In the genomic region with DNA sequence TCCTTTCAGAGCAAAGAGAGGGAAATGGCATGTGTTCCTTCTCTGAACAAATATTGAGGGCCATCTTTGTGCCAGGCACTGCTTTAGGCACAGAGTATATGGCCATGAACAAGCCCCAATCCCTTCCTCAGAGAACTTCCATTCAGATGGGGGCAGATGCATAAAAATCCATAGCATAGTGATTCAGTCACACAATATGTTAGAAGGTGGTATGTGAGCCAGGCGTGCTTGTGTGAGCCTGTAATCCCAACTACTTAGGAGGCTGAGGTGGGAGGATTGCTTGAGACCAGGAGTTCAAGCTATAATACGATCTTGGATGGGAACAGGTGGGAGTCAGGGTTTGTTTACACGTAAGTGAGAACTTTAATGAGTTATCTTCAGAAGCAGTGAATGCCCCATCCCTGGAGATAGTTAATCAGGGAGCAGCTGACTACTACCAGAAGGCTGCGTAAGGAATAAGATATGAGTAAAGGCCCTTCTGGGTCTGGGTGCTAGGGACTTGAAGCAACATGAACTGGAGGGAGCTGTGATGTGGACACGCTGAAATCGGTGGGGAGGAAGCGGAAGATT, we compare ENCODE assay signal across 16 cellular contexts. TPM values are rescaled to one million over a fixed set of nuclear protein-coding genes. Genes with fewer than 3 reads are reported as not detected.
DNase-seq lines count a peak whose midpoint lies in the region; ATAC-seq and TF ChIP-seq lines count a peak whose summit lies in the region.
"Had no signal": no experiment of that assay in that cellular context is flagged by ENCODE, and none has a peak within 500 bp of the region (broad histone marks: within the 10 kb centered on the region; RNA-seq: fewer than 3 reads in every experiment).

No MANE protein-coding gene starts in this region.

- peaks cover 59% of the 10 kb centered on the region for H3K36me3 Mint-ChIP-seq in T-helper 1 cell treated with Interleukin-12 subunit alpha and Interleukin-12 subunit beta and Interleukin-4 antibody, amounts not matched to agents 30 μg/mL and 1 μg/mL, for 36 hours (ENCODE audit: low read depth)
- H3K36me3 Mint-ChIP-seq in IgD-negative memory B cell (peaks cover 3% of the 10 kb centered on the region), natural killer cell (no peaks in the 10 kb centered on the region), glutamatergic neuron (ENCODE audit: unreplicated experiment) (peaks cover 2% of the 10 kb centered on the region)
- H3K36me3 Mint-ChIP-seq in activated naive CD8-positive, alpha-beta T cell treated with anti-CD3 and anti-CD28 coated beads, Interleukin-2, amount 50 U/mL, for 24 hours (ENCODE audit: low read depth): peaks cover 44% of the 10 kb centered on the region

- no peaks in the 10 kb centered on the region for H3K9me3 Mint-ChIP-seq in T-helper 1 cell treated with Interleukin-12 subunit alpha and Interleukin-12 subunit beta and Interleukin-4 antibody, amounts not matched to agents 30 μg/mL and 1 μg/mL, for 36 hours
- no peaks in the 10 kb centered on the region for H3K9me3 Mint-ChIP-seq in IgD-negative memory B cell
- no peaks in the 10 kb centered on the region for H3K9me3 Mint-ChIP-seq in activated naive CD8-positive, alpha-beta T cell treated with anti-CD3 and anti-CD28 coated beads, Interleukin-2, amount 50 U/mL, for 24 hours
- H3K9me3 Mint-ChIP-seq in natural killer cell: no peaks in the 10 kb centered on the region
- peaks cover 5% of the 10 kb centered on the region for H3K9me3 Mint-ChIP-seq in glutamatergic neuron (ENCODE audit: unreplicated experiment)
- H3K9me3 Mint-ChIP-seq: neural crest cell had no signal

- TF ChIP-seq CTCF in natural killer cell (IDR thresholded peaks at IDR 0.05) (no peak), glutamatergic neuron (IDR thresholded peaks at IDR 0.05; ENCODE audit: partially characterized antibody, unreplicated experiment) (no peak)

- peak overlapping the region; percentile 3 for H3K27ac Mint-ChIP-seq in T-helper 1 cell treated with Interleukin-12 subunit alpha and Interleukin-12 subunit beta and Interleukin-4 antibody, amounts not matched to agents 30 μg/mL and 1 μg/mL, for 36 hours
- H3K27ac Mint-ChIP-seq in IgD-negative memory B cell (peak overlapping the region in 2 of 3 donors; percentile 14 to 80), natural killer cell (peak overlapping the region; percentile 37 to 61), glutamatergic neuron (ENCODE audit: unreplicated experiment) (no peak overlapping the region)
- peak overlapping the region; percentile 84 for H3K27ac Mint-ChIP-seq in activated naive CD8-positive, alpha-beta T cell treated with anti-CD3 and anti-CD28 coated beads, Interleukin-2, amount 50 U/mL, for 24 hours

- peaks cover 37% of the 10 kb centered on the region for H3K4me1 Mint-ChIP-seq in T-helper 1 cell treated with Interleukin-12 subunit alpha and Interleukin-12 subunit beta and Interleukin-4 antibody, amounts not matched to agents 30 μg/mL and 1 μg/mL, for 36 hours (ENCODE audit: low read depth)
- peaks cover 0 to 9% (median 5%) of the 10 kb centered on the region in 3 donors for H3K4me1 Mint-ChIP-seq in IgD-negative memory B cell
- H3K4me1 Mint-ChIP-seq in activated naive CD8-positive, alpha-beta T cell treated with anti-CD3 and anti-CD28 coated beads, Interleukin-2, amount 50 U/mL, for 24 hours: peaks cover 30% of the 10 kb centered on the region
- H3K4me1 Mint-ChIP-seq in natural killer cell: peaks cover 22 to 39% of the 10 kb centered on the region in 2 donors
- peaks cover 2% of the 10 kb centered on the region for H3K4me1 Mint-ChIP-seq in glutamatergic neuron (ENCODE audit: low read depth, unreplicated experiment)

- no peak overlapping the region for H3K4me3 Mint-ChIP-seq in T-helper 1 cell treated with Interleukin-12 subunit alpha and Interleukin-12 subunit beta and Interleukin-4 antibody, amounts not matched to agents 30 μg/mL and 1 μg/mL, for 36 hours
- H3K4me3 Mint-ChIP-seq in IgD-negative memory B cell (no peak overlapping the region), natural killer cell (no peak overlapping the region), glutamatergic neuron (ENCODE audit: unreplicated experiment) (no peak overlapping the region)
- H3K4me3 Mint-ChIP-seq in activated naive CD8-positive, alpha-beta T cell treated with anti-CD3 and anti-CD28 coated beads, Interleukin-2, amount 50 U/mL, for 24 hours: no peak overlapping the region
- H3K4me3 Mint-ChIP-seq: neural crest cell had no signal

- DNase-seq in T-helper 1 cell (no peak), natural killer cell (no peak), glutamatergic neuron (no peak), D341Med (ENCODE audit: low spot score) (no peak)
- DNase-seq in activated naive CD8-positive, alpha-beta T cell treated with anti-CD3 and anti-CD28 coated beads, Interleukin-2, amount 50 U/mL, for 24 hours: no peak
- DNase-seq: 8988T, foreskin melanocyte, GM23248, lower lobe of right lung, NCI-H1694 treated with DMSO at 0.1 percent for 48 hours, PC-3, WERI-Rb-1 had no signal

- ATAC-seq in activated naive CD8-positive, alpha-beta T cell treated with anti-CD3 and anti-CD28 coated beads, Interleukin-2, amount 50 U/mL, for 24 hours: no peak
- ATAC-seq in natural killer cell: no peak
- ATAC-seq in activated CD4-positive, CD25-positive, alpha-beta regulatory T cell treated with anti-CD3 and anti-CD28 coated beads, Interleukin-2, amount 50 U/mL, for 24 hours: no peak
- ATAC-seq: PC-3 had no signal

- H3K27me3 Mint-ChIP-seq in T-helper 1 cell treated with Interleukin-12 subunit alpha and Interleukin-12 subunit beta and Interleukin-4 antibody, amounts not matched to agents 30 μg/mL and 1 μg/mL, for 36 hours (ENCODE audit: low read depth): no peaks in the 10 kb centered on the region
- no peaks in the 10 kb centered on the region for H3K27me3 Mint-ChIP-seq in IgD-negative memory B cell
- H3K27me3 Mint-ChIP-seq in activated naive CD8-positive, alpha-beta T cell treated with anti-CD3 and anti-CD28 coated beads, Interleukin-2, amount 50 U/mL, for 24 hours: no peaks in the 10 kb centered on the region
- no peaks in the 10 kb centered on the region for H3K27me3 Mint-ChIP-seq in natural killer cell (ENCODE audit: low read depth in 2 of 2)
- H3K27me3 Mint-ChIP-seq in glutamatergic neuron (ENCODE audit: unreplicated experiment): peaks cover 8% of the 10 kb centered on the region

- intact Hi-C loops in natural killer cell (cut with micrococcal nuclease): no loop called here

RNA-seq across cellular contexts. Expression of a gene that starts 27.1 kb away (rescaled TPM):
- 26.9 TPM for polyA plus RNA-seq in IgD-negative memory B cell
- 10 to 100 TPM; 30.7 to 36.8 (median 34.1) TPM for total RNA-seq in natural killer cell
- total RNA-seq in glutamatergic neuron (ENCODE audit: unreplicated experiment): 22.9 TPM

RNA-seq across cellular contexts. Expression of a gene that starts 35.4 kb away (rescaled TPM):
- 43.0 TPM for polyA plus RNA-seq in IgD-negative memory B cell
- total RNA-seq in natural killer cell: 10 to 100 TPM; 45.1 to 66.5 (median 65.3) TPM
- total RNA-seq in glutamatergic neuron (ENCODE audit: unreplicated experiment): 0.71 TPM

Comparison
In these comparisons a context has a peak if more than half of its experiments do, and no peak if none do; other contexts are left out.
1. RNA of a gene that starts 35.4 kb away (total RNA-seq): 45.1 to 66.5 TPM in natural killer cell; 0.71 TPM in glutamatergic neuron (single experiment); every median in the first group is over 10 times any median in the second.